8 cellular contexts compared by ENCODE assay signal in the genomic region with DNA sequence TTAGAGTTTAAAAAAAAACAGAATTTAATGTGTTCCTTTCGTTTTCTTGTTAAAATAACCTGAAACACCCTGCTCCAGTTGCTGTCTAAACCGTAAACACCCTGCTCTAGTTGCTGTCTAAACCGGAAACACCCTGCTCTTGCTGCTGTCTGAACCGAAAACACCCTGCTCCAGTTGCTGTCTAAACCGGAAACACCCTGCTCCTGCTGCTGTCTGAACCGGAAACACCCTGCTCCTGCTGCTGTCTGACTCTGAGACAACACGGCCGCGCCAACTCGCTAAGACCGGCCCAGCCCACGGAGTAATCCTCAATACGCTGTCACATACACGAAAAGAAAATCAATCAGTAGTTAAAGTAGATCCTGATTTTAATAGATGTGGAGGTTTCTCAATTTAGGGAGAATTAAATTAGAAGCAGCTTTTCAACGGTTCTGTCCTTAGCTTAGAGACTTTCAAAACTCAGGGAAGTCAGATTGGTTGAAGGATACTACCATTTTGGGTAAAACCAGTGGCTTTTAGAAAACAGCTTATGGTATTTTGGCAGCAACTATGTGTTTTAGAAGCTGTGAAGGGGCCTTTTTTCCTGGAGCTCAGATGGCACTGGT.
DNase-seq lines count a peak whose midpoint lies in the region; ATAC-seq and TF ChIP-seq lines count a peak whose summit lies in the region.

No MANE protein-coding gene starts in this region.

- no peak for TF ChIP-seq POLR2A in testis (IDR thresholded peaks at IDR 0.05)

- H3K27ac ChIP-seq in duodenal mucosa (ENCODE audit: low read depth, low read length) (peak overlapping the region; percentile 22), neutrophil (peak overlapping the region; percentile 85), testis (peak overlapping the region in 1 of 2 donors; percentile 71)

- peaks cover 3 to 14% of the 10 kb centered on the region in 2 donors for H3K36me3 ChIP-seq in duodenal mucosa (ENCODE audit: control insufficient read depth in 1 of 2, insufficient read depth in 2 of 2, low read length in 2 of 2)
- peaks cover 77% of the 10 kb centered on the region for H3K36me3 ChIP-seq in neutrophil
- H3K36me3 ChIP-seq in testis (ENCODE audit: low read depth, missing control alignments), result no peaks in the 10 kb centered on the region

- peak; percentile 71 to 80 for DNase-seq in activated CD4-positive, alpha-beta T cell treated with anti-CD3 and anti-CD28 coated beads for 4 hours
- DNase-seq in testis (peak; percentile 67), NCI-H1417 treated with DMSO at 0.1 percent for 48 hours (lab: John Stamatoyannopoulos, UW) (no peak), NCI-H2227 (lab: John Stamatoyannopoulos, UW; ENCODE audit: unreplicated experiment) (no peak)

- peaks cover 6 to 11% of the 10 kb centered on the region in 2 donors for H3K4me1 ChIP-seq in duodenal mucosa (ENCODE audit: control insufficient read depth in 1 of 2, insufficient read depth in 2 of 2, low read length in 2 of 2)
- H3K4me1 ChIP-seq in neutrophil (ENCODE audit: control insufficient read depth in 1 of 2, insufficient read depth in 1 of 2, low read depth in 1 of 2, low read length in 1 of 2), result peaks cover 9 to 12% of the 10 kb centered on the region in 2 experiments
- H3K4me1 ChIP-seq in testis, result peaks cover 7% of the 10 kb centered on the region

- intact Hi-C loops in testis (cut with DNase I; ENCODE audit: low total_unique reads), result no loop called here

- ATAC-seq in GM19372 (IDR thresholded peaks at IDR 0.05; ENCODE audit: low read depth, unreplicated experiment) (peak; percentile 94), HG03378 (IDR thresholded peaks at IDR 0.05; ENCODE audit: unreplicated experiment) (peak; percentile 91)

- H3K9ac ChIP-seq in duodenal mucosa (ENCODE audit: low read depth in 1 of 2, low read length in 2 of 2), result no peak overlapping the region

- H3K9me3 ChIP-seq in duodenal mucosa (ENCODE audit: control insufficient read depth in 1 of 2, low read length in 2 of 2), result no peaks in the 10 kb centered on the region
- H3K9me3 ChIP-seq in neutrophil, result no peaks in the 10 kb centered on the region
- no peaks in the 10 kb centered on the region for H3K9me3 ChIP-seq in testis

- no peak for TF ChIP-seq CTCF in neutrophil (IDR thresholded peaks at IDR 0.05)
- no peak for TF ChIP-seq CTCF in testis (IDR thresholded peaks at IDR 0.05)

- H3K4me3 ChIP-seq in duodenal mucosa (ENCODE audit: low read depth in 1 of 2, low read length in 2 of 2), result peak overlapping the region in 1 of 2 donors; percentile 14
- H3K4me3 ChIP-seq in neutrophil (ENCODE audit: low read depth in 1 of 2, low read length in 1 of 2), result peak overlapping the region; percentile 38 to 56
- H3K4me3 ChIP-seq in testis, result peak overlapping the region; percentile 10 to 26

- 47 to 60% methylated on average over 15 of the region's 15 CpGs for WGBS in testis, 2 donors

- H3K27me3 ChIP-seq in duodenal mucosa (ENCODE audit: control insufficient read depth in 1 of 2, insufficient read depth in 2 of 2, low read length in 2 of 2) (no peaks in the 10 kb centered on the region), neutrophil (no peaks in the 10 kb centered on the region), testis (no peaks in the 10 kb centered on the region)

Comparison
In these comparisons a context has a peak if more than half of its experiments do, and no peak if none do; other contexts are left out.
1. DNase-seq: peak in activated CD4-positive, alpha-beta T cell treated with anti-CD3 and anti-CD28 coated beads for 4 hours (2 of 2) and testis (single experiment); none in NCI-H1417 treated with DMSO at 0.1 percent for 48 hours (single experiment) and NCI-H2227 (single experiment).